In the genomic region with DNA sequence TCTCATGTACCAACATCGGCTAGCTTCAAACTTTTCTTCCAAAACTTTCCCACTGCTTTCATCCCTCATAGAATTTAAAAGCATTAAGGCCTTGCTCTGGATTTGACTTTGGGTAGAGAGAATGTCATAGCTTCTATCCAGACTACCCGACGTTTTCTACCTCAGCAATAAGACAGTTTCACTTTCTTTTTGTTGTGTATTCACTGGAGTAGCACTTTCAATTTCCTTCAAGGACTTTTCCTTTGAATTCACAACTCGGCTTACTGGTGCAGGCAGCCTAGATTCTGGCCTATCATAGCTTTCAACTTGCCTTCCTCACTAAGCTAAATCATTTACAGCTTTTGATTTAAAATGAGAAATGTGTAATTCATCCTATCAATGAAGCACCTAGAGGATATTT, we compare ENCODE assay signal across 8 cellular contexts.
DNase-seq lines count a peak whose midpoint lies in the region; ATAC-seq and TF ChIP-seq lines count a peak whose summit lies in the region.

No MANE protein-coding gene starts in this region.

- no peaks in the 10 kb centered on the region for H3K36me3 ChIP-seq in ascending aorta

- H3K27me3 ChIP-seq in ascending aorta, result no peaks in the 10 kb centered on the region

- intact Hi-C loops in ascending aorta (cut with DNase I), result no loop called here

- peak; percentile 57 for ATAC-seq in HG03159 (IDR thresholded peaks at IDR 0.05; ENCODE audit: unreplicated experiment)

- H3K9me3 ChIP-seq in ascending aorta, result no peaks in the 10 kb centered on the region

- H3K4me1 ChIP-seq in ascending aorta, result peaks cover 3 to 20% of the 10 kb centered on the region in 2 donors

- peak; percentile 5 for DNase-seq in COLO829 (ENCODE audit: low spot score)
- no peak for DNase-seq in ascending aorta (ENCODE audit: low spot score in 2 of 2)
- DNase-seq in myocyte (ENCODE audit: low read depth), result peak; percentile 28
- no peak for DNase-seq in NCI-H187 (lab: John Stamatoyannopoulos, UW)
- DNase-seq in GM19240 (ENCODE audit: insufficient read length, low spot score), result no peak
- DNase-seq in NCI-H146 treated with DMSO at 0.1 percent for 48 hours (lab: John Stamatoyannopoulos, UW; ENCODE audit: unreplicated experiment), result no peak
- no peak for DNase-seq in foreskin melanocyte

- peak overlapping the region; percentile 28 to 53 for H3K27ac ChIP-seq in ascending aorta

- peak overlapping the region; percentile 41 to 48 for H3K4me3 ChIP-seq in ascending aorta

- TF ChIP-seq CTCF in ascending aorta (IDR thresholded peaks at IDR 0.05), result no peak

Comparison
In these comparisons a context has a peak if more than half of its experiments do, and no peak if none do; other contexts are left out.
1. DNase-seq: peak in COLO829 (single experiment) and myocyte (single experiment); none in ascending aorta (0 of 2), NCI-H187 (0 of 2), GM19240 (single experiment), NCI-H146 treated with DMSO at 0.1 percent for 48 hours (single experiment) and foreskin melanocyte (single experiment).